Comparison of ENCODE assay signal across 10 cellular contexts in genomic region chr10:54985732-54986131, GRCh38.
DNase-seq lines count a peak whose midpoint lies in the region; ATAC-seq and TF ChIP-seq lines count a peak whose summit lies in the region.
"Had no signal": no experiment of that assay in that cellular context is flagged by ENCODE, and none has a peak within 500 bp of the region (broad histone marks: within the 10 kb centered on the region; RNA-seq: fewer than 3 reads in every experiment).

No MANE protein-coding gene starts in this region.

- peaks cover 18% of the 10 kb centered on the region for H3K9me3 Mint-ChIP-seq in activated T-cell treated with anti-CD3 and anti-CD28 coated beads, Interleukin-2, amount 50 U/mL, for 24 hours

- DNase-seq in DMS53 treated with DMSO at 0.1 percent for 48 hours (lab: John Stamatoyannopoulos, UW; ENCODE audit: unreplicated experiment) (peak; percentile 46), left lobe of liver (ENCODE audit: low spot score) (no peak), NOMO-1 treated with DMSO at 0.1 percent for 48 hours (lab: John Stamatoyannopoulos, UW; ENCODE audit: unreplicated experiment) (no peak), DMS79 (lab: John Stamatoyannopoulos, UW) (no peak)
- no peak for DNase-seq in activated T-cell treated with anti-CD3 and anti-CD28 coated beads, Interleukin-2, amount 50 U/mL, for 24 hours
- DNase-seq: activated T-cell treated with anti-CD3 and anti-CD28 coated beads for 4 hours, MG63 had no signal

- no peak overlapping the region for H3K27ac Mint-ChIP-seq in activated T-cell treated with anti-CD3 and anti-CD28 coated beads, Interleukin-2, amount 50 U/mL, for 24 hours

- no peak overlapping the region for H3K4me3 Mint-ChIP-seq in activated T-cell treated with anti-CD3 and anti-CD28 coated beads, Interleukin-2, amount 50 U/mL, for 24 hours

- no peaks in the 10 kb centered on the region for H3K27me3 Mint-ChIP-seq in activated T-cell treated with anti-CD3 and anti-CD28 coated beads, Interleukin-2, amount 50 U/mL, for 24 hours

- no peaks in the 10 kb centered on the region for H3K36me3 Mint-ChIP-seq in activated T-cell treated with anti-CD3 and anti-CD28 coated beads, Interleukin-2, amount 50 U/mL, for 24 hours (ENCODE audit: low read depth)

- peak; percentile 70 for ATAC-seq in HG02610 (IDR thresholded peaks at IDR 0.05; ENCODE audit: unreplicated experiment)
- peak; percentile 70; the same call in 2 of the 3 replicates for ATAC-seq in SK-N-SH treated with all-trans-retinoic acid at 6 μM for 48 hours
- peak; percentile 58 for ATAC-seq in left lobe of liver
- no peak for ATAC-seq in GM18873 (IDR thresholded peaks at IDR 0.05; ENCODE audit: low FRiP score, unreplicated experiment)

- no peaks in the 10 kb centered on the region for H3K4me1 Mint-ChIP-seq in activated T-cell treated with anti-CD3 and anti-CD28 coated beads, Interleukin-2, amount 50 U/mL, for 24 hours (ENCODE audit: low read depth)

TF ChIP-seq in SK-N-SH treated with all-trans-retinoic acid at 6 μM for 48 hours, 23 proteins besides CTCF, POLR2A, EP300 and RAD21:
- TF ChIP-seq BACH2 (CRISPR knock-in tag; IDR thresholded peaks at IDR 0.05; ENCODE audit: borderline replicate concordance) (no peak), ARNTL (CRISPR knock-in tag; IDR thresholded peaks at IDR 0.05; ENCODE audit: borderline replicate concordance, low read depth) (no peak), POU6F1 (CRISPR knock-in tag; IDR thresholded peaks at IDR 0.05; ENCODE audit: borderline replicate concordance, low read depth) (no peak), ISL1 (CRISPR knock-in tag; IDR thresholded peaks at IDR 0.05) (no peak), PPARA (CRISPR knock-in tag; IDR thresholded peaks at IDR 0.05; ENCODE audit: borderline replicate concordance) (no peak), GLIS3 (CRISPR knock-in tag; IDR thresholded peaks at IDR 0.05) (no peak), TOX (CRISPR knock-in tag; IDR thresholded peaks at IDR 0.05; ENCODE audit: borderline replicate concordance) (no peak), OSR1 (CRISPR knock-in tag; IDR thresholded peaks at IDR 0.05) (no peak), ZNF8 (CRISPR knock-in tag; IDR thresholded peaks at IDR 0.05) (no peak), CSDC2 (CRISPR knock-in tag; IDR thresholded peaks at IDR 0.05) (no peak), SNAI2 (CRISPR knock-in tag; IDR thresholded peaks at IDR 0.05) (no peak), TCF4 (CRISPR knock-in tag; IDR thresholded peaks at IDR 0.05; ENCODE audit: borderline replicate concordance) (no peak), ZNF70 (CRISPR knock-in tag; IDR thresholded peaks at IDR 0.05) (no peak), ZC3H10 (CRISPR knock-in tag; IDR thresholded peaks at IDR 0.05) (no peak), TSHZ2 (CRISPR knock-in tag; IDR thresholded peaks at IDR 0.05) (no peak), RARB (CRISPR knock-in tag; IDR thresholded peaks at IDR 0.05) (no peak)
